8 cellular contexts compared by ENCODE assay signal in the genomic region with DNA sequence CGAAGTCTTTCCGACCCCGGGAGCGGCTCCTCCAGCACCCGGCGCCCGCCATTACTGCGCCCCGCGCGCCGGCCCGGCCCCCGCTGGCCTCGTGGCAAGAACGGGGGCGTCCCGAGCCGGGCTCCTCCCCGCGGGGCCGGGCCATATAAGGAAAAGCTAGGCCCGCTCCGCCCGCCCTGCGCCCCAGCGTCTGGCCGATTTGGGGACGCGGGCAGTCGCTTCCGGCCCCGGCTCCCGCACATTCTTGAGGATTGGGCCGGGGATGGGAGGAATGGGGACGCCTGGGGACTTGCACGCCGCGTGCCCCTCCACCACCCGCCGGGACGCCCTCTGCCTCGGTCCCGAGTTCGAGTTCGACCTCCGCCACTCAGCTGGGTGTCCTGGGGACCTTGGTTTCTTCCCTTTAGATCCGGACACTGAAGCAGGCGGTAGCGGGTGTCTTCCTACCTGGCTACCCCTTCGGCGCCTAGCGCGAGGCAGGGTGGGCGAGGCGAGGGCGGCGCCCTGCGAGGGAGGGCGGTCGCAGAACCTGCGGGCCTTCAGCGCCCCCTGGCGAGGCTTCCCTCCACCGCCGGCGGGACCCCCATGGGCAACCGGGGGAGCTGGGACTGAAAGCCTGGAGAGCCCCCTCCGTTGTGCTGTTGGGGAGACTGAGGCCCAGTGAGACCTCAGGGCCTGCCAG. TPM values are rescaled to one million over a fixed set of nuclear protein-coding genes. Genes with fewer than 3 reads are reported as not detected.
DNase-seq lines count a peak whose midpoint lies in the region; ATAC-seq and TF ChIP-seq lines count a peak whose summit lies in the region.

No MANE protein-coding gene starts in this region.

- peak overlapping the region; percentile 78 to 85 (median 83) for H3K4me3 Mint-ChIP-seq in T-cell

- H3K4me3 ChIP-seq in right atrium auricular region: peak overlapping the region; percentile 51 to 72
- peak overlapping the region; percentile 64 to 90 for H3K4me3 ChIP-seq in vagina

- H3K36me3 ChIP-seq in right atrium auricular region (peaks cover 24% of the 10 kb centered on the region), vagina (peaks cover 0 to 23% of the 10 kb centered on the region in 2 donors)

- peak in 1 of 2 donors; percentile 64 for TF ChIP-seq POLR2A in vagina (IDR thresholded peaks at IDR 0.05)

- H3K4me1 Mint-ChIP-seq in T-cell: peaks cover 32 to 41% (median 33%) of the 10 kb centered on the region in 3 donors

- DNase-seq in A172 (ENCODE audit: low spot score): peak; percentile 37
- DNase-seq in T-cell: peak; percentile 64 to 88 (median 81)
- DNase-seq in amniotic epithelial cell (ENCODE audit: low read depth): peak; percentile 70
- peak; percentile 90 for DNase-seq in right atrium auricular region (ENCODE audit: low spot score)
- DNase-seq in putamen (ENCODE audit: low spot score): peak; percentile 86
- DNase-seq in vagina (ENCODE audit: extremely low spot score in 2 of 2): no peak

- H3K27me3 Mint-ChIP-seq in T-cell: no peaks in the 10 kb centered on the region

- no peaks in the 10 kb centered on the region for H3K36me3 Mint-ChIP-seq in T-cell

- H3K27ac Mint-ChIP-seq in T-cell: peak overlapping the region; percentile 55 to 61

- H3K9me3 ChIP-seq in right atrium auricular region (no peaks in the 10 kb centered on the region), vagina (no peaks in the 10 kb centered on the region)

- no peaks in the 10 kb centered on the region for H3K9me3 Mint-ChIP-seq in T-cell

- POLR2A ChIA-PET in T-cell (lab: Charles Lee): interaction anchor here (0.5 to 0.6 kb wide), 2 partner anchors 17 to 1203 kb away, joined by 3 read pairs; no protein-coding TSS in a partner anchor

- H3K27ac ChIP-seq in right atrium auricular region (peak overlapping the region; percentile 92), vagina (peak overlapping the region; percentile 97)

- H3K27me3 ChIP-seq in right atrium auricular region (no peaks in the 10 kb centered on the region), vagina (no peaks in the 10 kb centered on the region)

- H3K4me1 ChIP-seq in right atrium auricular region (peaks cover 0 to 70% of the 10 kb centered on the region in 2 donors), vagina (peaks cover 75% of the 10 kb centered on the region)

- intact Hi-C loops in vagina (cut with DNase I): loop anchor here (1.0 to 5.0 kb wide), 3 partner anchors 43 to 136 kb away; partner anchors contain the start of gene TUG1

- peak; percentile 59 for ATAC-seq in GM19035 (IDR thresholded peaks at IDR 0.05; ENCODE audit: unreplicated experiment)
- peak; percentile 54 for ATAC-seq in HG03439 (IDR thresholded peaks at IDR 0.05; ENCODE audit: unreplicated experiment)
- ATAC-seq in T-cell (replicated peaks in 1 of 4): peak; percentile 86 to 92 (median 88)

- CTCF ChIA-PET in T-cell (lab: Charles Lee): interaction anchor here (0.7 to 1.4 kb wide), 12 partner anchors 23 to 450 kb away, joined by 3 to 7 read pairs (median 5); partner anchors contain the start of genes MORC2 (in 1 of the 2), SELENOM (in 1 of the 2), SLC35E4 (in 1 of the 2) and TUG1 (in 1 of the 2)

- TF ChIP-seq CTCF in right atrium auricular region (IDR thresholded peaks at IDR 0.05) (peak; percentile 83 to 95), vagina (IDR thresholded peaks at IDR 0.05) (peak; percentile 71 to 88 (median 88))

RNA-seq across cellular contexts. Expression of gene SMTN, which starts 3.8 kb away (rescaled TPM):
- 55.8 and 61.1 TPM in 2 replicates for total RNA-seq in A172 (2014; rRNA removed; shearing (Covaris generic))
- 10 to 100 TPM in 1 of 5 donors, 1 to 10 TPM in 4; 2.6 to 10.1 (median 3.8) TPM for total RNA-seq in T-cell
- total RNA-seq in right atrium auricular region: 100 to 1,000 TPM in 1 of 2 donors, 10 to 100 TPM in 1; 81.4 to 183 TPM
- total RNA-seq in vagina: 199 TPM

RNA-seq across cellular contexts. Expression of gene SELENOM, which starts 22.4 kb away (rescaled TPM):
- 128 and 162 TPM in 2 replicates for total RNA-seq in A172 (2014; rRNA removed; shearing (Covaris generic))
- total RNA-seq in T-cell: 10 to 100 TPM; 46.4 to 67.8 (median 53.7) TPM
- 100 to 1,000 TPM; 133 to 358 TPM for total RNA-seq in right atrium auricular region
- total RNA-seq in vagina: 941 TPM

RNA-seq across cellular contexts. Expression of gene INPP5J, which starts 37.8 kb away (rescaled TPM):
- 0.33 and 1.3 TPM in 2 replicates for total RNA-seq in A172 (2014; rRNA removed; shearing (Covaris generic))
- total RNA-seq in T-cell: 1 to 10 TPM in 1 of 5 donors, under 1 TPM in 4; 0.23 to 1.1 (median 0.35) TPM
- 10 to 100 TPM; 17.6 to 26.3 TPM for total RNA-seq in right atrium auricular region
- 5.9 TPM for total RNA-seq in vagina

RNA-seq across cellular contexts. Expression of gene PLA2G3, which starts 55.4 kb away (rescaled TPM):
- not detected in 2 replicates for total RNA-seq in A172 (2014; rRNA removed; shearing (Covaris generic))
- total RNA-seq in T-cell: not detected
- total RNA-seq in right atrium auricular region: not detected
- 6.1 TPM for total RNA-seq in vagina

Comparison
In these comparisons a context has a peak if more than half of its experiments do, and no peak if none do; other contexts are left out.
1. DNase-seq: peak in A172 (single experiment), T-cell (34 of 34), amniotic epithelial cell (single experiment), right atrium auricular region (single experiment) and putamen (single experiment); none in vagina (0 of 2).
2. Peak in every context shown above with its lines, with median percentiles within 50 percentile points of each other: ATAC-seq.